16 cellular contexts compared by ENCODE assay signal in the genomic region with DNA sequence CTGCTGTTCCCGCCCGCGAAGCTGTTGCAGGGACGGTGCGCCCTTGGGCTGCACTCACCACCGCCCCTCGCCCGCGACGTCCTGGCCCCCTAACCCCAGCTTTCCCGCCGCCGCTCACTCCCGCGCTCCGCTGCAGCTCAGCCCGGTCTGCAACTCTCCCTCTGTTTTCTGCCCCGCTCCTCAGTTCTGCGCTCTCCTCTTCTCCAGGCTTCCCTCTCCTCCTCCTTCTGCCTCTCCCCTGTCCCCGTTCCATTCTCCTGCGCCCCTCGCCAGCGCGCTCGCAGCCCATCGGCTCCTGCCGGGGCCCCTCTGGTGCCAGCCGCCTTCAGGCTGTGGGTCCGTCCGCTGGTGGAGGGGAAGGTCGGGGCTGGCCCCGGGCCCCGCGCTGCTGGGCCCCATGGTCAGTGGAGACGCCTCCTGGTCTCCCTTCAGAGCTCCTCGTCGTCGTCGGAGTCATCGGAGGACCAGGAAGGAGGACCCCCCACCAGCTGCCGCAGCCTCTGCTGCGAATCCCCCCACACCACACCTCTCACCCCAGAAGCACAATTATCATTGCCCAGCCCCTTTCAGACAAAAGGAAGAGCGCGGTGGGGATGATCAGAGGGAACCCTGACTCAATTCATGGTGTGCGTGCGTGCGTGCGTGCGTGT.
DNase-seq lines count a peak whose midpoint lies in the region; ATAC-seq and TF ChIP-seq lines count a peak whose summit lies in the region.
"Had no signal": no experiment of that assay in that cellular context is flagged by ENCODE, and none has a peak within 500 bp of the region (broad histone marks: within the 10 kb centered on the region; RNA-seq: fewer than 3 reads in every experiment).

No MANE protein-coding gene starts in this region.

- H3K27me3 ChIP-seq in HUES64 (ENCODE audit: insufficient read depth, low read length), result peaks cover 99% of the 10 kb centered on the region
- peaks cover 78% of the 10 kb centered on the region for H3K27me3 ChIP-seq in smooth muscle cell (ENCODE audit: low read depth)
- H3K27me3 ChIP-seq in thyroid gland, result no peaks in the 10 kb centered on the region
- H3K27me3 ChIP-seq in heart right ventricle, result peaks cover 14 to 98% (median 88%) of the 10 kb centered on the region in 7 donors

- H3K9ac ChIP-seq in HUES64 (ENCODE audit: low read depth, low read length) (no peak overlapping the region), smooth muscle cell (ENCODE audit: low read depth) (no peak overlapping the region)

- H3K9me3 ChIP-seq in HUES64 (ENCODE audit: insufficient read depth, low read depth, low read length), result no peaks in the 10 kb centered on the region
- H3K9me3 ChIP-seq in smooth muscle cell (replicated peaks; ENCODE audit: low read depth), result no peaks in the 10 kb centered on the region
- no peaks in the 10 kb centered on the region for H3K9me3 ChIP-seq in thyroid gland
- no peaks in the 10 kb centered on the region for H3K9me3 ChIP-seq in heart right ventricle
- H3K9me3 ChIP-seq: Caco-2 had no signal

- peaks cover 32% of the 10 kb centered on the region for H3K4me1 ChIP-seq in HUES64 (ENCODE audit: insufficient read depth, low read length)
- peaks cover 6% of the 10 kb centered on the region for H3K4me1 ChIP-seq in smooth muscle cell (ENCODE audit: low read depth)
- H3K4me1 ChIP-seq in thyroid gland, result no peaks in the 10 kb centered on the region
- no peaks in the 10 kb centered on the region for H3K4me1 ChIP-seq in heart right ventricle
- H3K4me1 ChIP-seq: Caco-2 had no signal

- no peak for ATAC-seq in HG02870 (IDR thresholded peaks at IDR 0.05; ENCODE audit: unreplicated experiment)
- ATAC-seq in heart right ventricle, result no peak
- ATAC-seq: stimulated activated naive CD8-positive, alpha-beta T cell treated with anti-CD3 and anti-CD28 coated beads, Interleukin-15, amount 100 ng/mL, for 72 hours had no signal

- H3K4me2 ChIP-seq in smooth muscle cell, result peak overlapping the region; percentile 91

- H3K27ac ChIP-seq in HUES64 (ENCODE audit: low read depth, low read length) (no peak overlapping the region), smooth muscle cell (ENCODE audit: low read depth) (no peak overlapping the region), thyroid gland (no peak overlapping the region), heart right ventricle (no peak overlapping the region)
- H3K27ac ChIP-seq: WERI-Rb-1 had no signal

- H3K36me3 ChIP-seq in HUES64 (ENCODE audit: insufficient read depth, low read length) (no peaks in the 10 kb centered on the region), smooth muscle cell (ENCODE audit: low read depth) (no peaks in the 10 kb centered on the region), thyroid gland (no peaks in the 10 kb centered on the region), heart right ventricle (no peaks in the 10 kb centered on the region)
- H3K36me3 ChIP-seq: WERI-Rb-1 had no signal

- no peak for TF ChIP-seq CTCF in fibroblast of villous mesenchyme (IDR thresholded peaks at IDR 0.05; ENCODE audit: insufficient read depth, low read depth, low read length)
- no peak for TF ChIP-seq CTCF in smooth muscle cell (IDR thresholded peaks at IDR 0.05; ENCODE audit: borderline replicate concordance, insufficient read depth, poor library complexity, severe bottlenecking)
- TF ChIP-seq CTCF in thyroid gland (IDR thresholded peaks at IDR 0.05), result no peak
- no peak for TF ChIP-seq CTCF in heart right ventricle (IDR thresholded peaks at IDR 0.05)

- WGBS in HUES64, result under 1% methylated on average over 49 of the region's 49 CpGs
- WGBS in smooth muscle cell (ENCODE audit: low lambda C conversion rate), result 2% methylated on average over 35 of the region's 49 CpGs
- WGBS in thyroid gland, 2 donors, result 2% methylated on average over 39 to 48 of the region's 49 CpGs
- WGBS in heart right ventricle, 2 donors, result 2% methylated on average over 49 of the region's 49 CpGs

- intact Hi-C loops in thyroid gland (cut with DNase I), result no loop called here
- intact Hi-C loops in heart right ventricle (cut with DNase I), result no loop called here

- peak overlapping the region; percentile 55 for H2AFZ ChIP-seq in smooth muscle cell (ENCODE audit: low read depth)

- peak overlapping the region; percentile 51 for H3K4me3 ChIP-seq in HUES64 (ENCODE audit: low read length)
- H3K4me3 ChIP-seq in fibroblast of villous mesenchyme (ENCODE audit: low read depth, low read length), result peak overlapping the region; percentile 9
- peak overlapping the region; percentile 36 for H3K4me3 ChIP-seq in smooth muscle cell
- H3K4me3 ChIP-seq in thyroid gland (replicated peaks in 1 of 3), result no peak overlapping the region
- no peak overlapping the region for H3K4me3 ChIP-seq in heart right ventricle

- H3K79me2 ChIP-seq in smooth muscle cell (ENCODE audit: low read depth), result no peaks in the 10 kb centered on the region

- H3F3A ChIP-seq in smooth muscle cell (ENCODE audit: low read depth), result no peaks in the 10 kb centered on the region

- no peak for TF ChIP-seq POLR2A in thyroid gland (IDR thresholded peaks at IDR 0.05)

- no peaks in the 10 kb centered on the region for H4K20me1 ChIP-seq in smooth muscle cell (ENCODE audit: low read depth)

- DNase-seq in fibroblast of villous mesenchyme (ENCODE audit: low read depth), result no peak
- peak; percentile 86 for DNase-seq in mesenteric fat pad (ENCODE audit: low spot score)
- DNase-seq in smooth muscle cell (lab: John Stamatoyannopoulos, UW; ENCODE audit: unreplicated experiment), result no peak
- DNase-seq in T-helper 2 cell, result no peak
- DNase-seq in thyroid gland, result no peak
- DNase-seq in heart right ventricle, result no peak
- DNase-seq: activated CD8-positive, alpha-beta memory T cell treated with anti-CD3 and anti-CD28 coated beads for 24 hours; amniotic stem cell; Caco-2; NCI-H1436; NCI-H2227 treated with DMSO at 0.1 percent for 48 hours; stimulated activated naive CD8-positive, alpha-beta T cell treated with anti-CD3 and anti-CD28 coated beads, Interleukin-15, amount 100 ng/mL, for 72 hours; T-helper 1 cell; WERI-Rb-1 had no signal

Comparison
In these comparisons a context has a peak if more than half of its experiments do, and no peak if none do; other contexts are left out.
1. H3K4me3 ChIP-seq: peak in HUES64 (single experiment), fibroblast of villous mesenchyme (single experiment) and smooth muscle cell (single experiment); none in thyroid gland (0 of 3) and heart right ventricle (0 of 10).